14 cellular contexts compared by ENCODE assay signal in the genomic region with DNA sequence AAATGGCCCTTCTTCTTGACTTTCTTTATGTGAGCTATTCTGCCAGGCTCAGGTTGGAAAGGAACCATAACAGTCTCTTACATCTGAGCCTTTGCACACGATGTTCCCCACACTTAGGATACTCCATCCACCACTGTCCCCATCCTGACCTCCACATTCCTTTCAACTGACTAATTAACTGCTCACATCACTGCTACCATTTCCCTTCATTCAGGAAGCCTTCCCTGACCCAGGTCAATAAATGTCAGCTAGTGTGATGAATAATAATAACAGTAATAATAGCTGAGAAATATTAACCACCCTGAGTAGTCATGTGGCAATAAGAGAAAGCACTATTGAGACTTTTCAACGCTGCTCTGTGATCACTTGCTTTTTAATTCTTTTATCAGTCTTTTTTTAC.
DNase-seq lines count a peak whose midpoint lies in the region; ATAC-seq and TF ChIP-seq lines count a peak whose summit lies in the region.
"Had no signal": no experiment of that assay in that cellular context is flagged by ENCODE, and none has a peak within 500 bp of the region (broad histone marks: within the 10 kb centered on the region; RNA-seq: fewer than 3 reads in every experiment).

No MANE protein-coding gene starts in this region.

- H3K27me3 ChIP-seq in left ventricle myocardium inferior (ENCODE audit: low read depth), result no peaks in the 10 kb centered on the region
- H3K27me3 ChIP-seq in right cardiac atrium (ENCODE audit: control insufficient read depth, insufficient read depth), result no peaks in the 10 kb centered on the region
- H3K27me3 ChIP-seq in upper lobe of right lung, result no peaks in the 10 kb centered on the region
- H3K27me3 ChIP-seq: sigmoid colon, transverse colon had no signal

- TF ChIP-seq CTCF in left ventricle myocardium inferior (IDR thresholded peaks at IDR 0.05; ENCODE audit: borderline replicate concordance), result no peak
- no peak for TF ChIP-seq CTCF in upper lobe of right lung (IDR thresholded peaks at IDR 0.05)
- no peak for TF ChIP-seq CTCF in GM13977 (IDR thresholded peaks at IDR 0.05; ENCODE audit: extremely low read depth, insufficient read depth, missing control alignments)

- intact Hi-C loops in left ventricle myocardium inferior (cut with micrococcal nuclease) (no loop called here), Right ventricle myocardium inferior (cut with DNase I) (no loop called here), right cardiac atrium (cut with DNase I) (no loop called here), upper lobe of right lung (cut with DNase I) (no loop called here)

- peaks cover 17% of the 10 kb centered on the region for H3K9me3 ChIP-seq in left ventricle myocardium inferior (replicated peaks)
- no peaks in the 10 kb centered on the region for H3K9me3 ChIP-seq in right cardiac atrium (ENCODE audit: control insufficient read depth, low read length)
- no peaks in the 10 kb centered on the region for H3K9me3 ChIP-seq in upper lobe of right lung
- H3K9me3 ChIP-seq: sigmoid colon, transverse colon had no signal

- no peak overlapping the region for H3K4me3 ChIP-seq in left ventricle myocardium inferior
- H3K4me3 ChIP-seq in right cardiac atrium (ENCODE audit: low read length), result no peak overlapping the region
- no peak overlapping the region for H3K4me3 ChIP-seq in upper lobe of right lung
- H3K4me3 ChIP-seq: sigmoid colon, transverse colon had no signal

- in situ Hi-C loops in GM13977 (cut with MboI; ENCODE audit: low pct_unique_long_range_greater_than_20kb, low sequenced_read_pairs, unreplicated experiment), result no loop called here

- no peak for ATAC-seq in Right ventricle myocardium inferior
- peak; percentile 43 to 91 for ATAC-seq in right cardiac atrium
- ATAC-seq in upper lobe of right lung, result peak; percentile 38
- ATAC-seq in GM18520 (IDR thresholded peaks at IDR 0.05; ENCODE audit: unreplicated experiment), result no peak
- ATAC-seq: natural killer cell had no signal

- H3K27ac ChIP-seq in left ventricle myocardium inferior (replicated peaks) (peak overlapping the region; percentile 68), right cardiac atrium (ENCODE audit: low read length) (no peak overlapping the region), upper lobe of right lung (no peak overlapping the region)
- H3K27ac ChIP-seq: sigmoid colon, transverse colon had no signal

- H3K36me3 ChIP-seq in left ventricle myocardium inferior (no peaks in the 10 kb centered on the region), upper lobe of right lung (no peaks in the 10 kb centered on the region)
- H3K36me3 ChIP-seq: sigmoid colon, transverse colon had no signal

- 39% methylated on average over 2 of the region's 2 CpGs for WGBS in right cardiac atrium

- no peaks in the 10 kb centered on the region for H3K4me1 ChIP-seq in left ventricle myocardium inferior
- no peaks in the 10 kb centered on the region for H3K4me1 ChIP-seq in right cardiac atrium (ENCODE audit: control insufficient read depth, insufficient read depth, low read length)
- no peaks in the 10 kb centered on the region for H3K4me1 ChIP-seq in upper lobe of right lung
- H3K4me1 ChIP-seq: transverse colon had no signal

- DNase-seq in left ventricle myocardium inferior (no peak), Right ventricle myocardium inferior (ENCODE audit: missing footprints) (no peak), astrocyte of the hippocampus (ENCODE audit: low read depth, low spot score) (peak; percentile 61), right cardiac atrium (no peak), upper lobe of right lung (no peak), GM13977 (ENCODE audit: low spot score) (no peak), NCI-H526 treated with DMSO at 0.1 percent for 48 hours (lab: John Stamatoyannopoulos, UW) (no peak)
- DNase-seq: activated naive CD4-positive, alpha-beta T cell treated with anti-CD3 and anti-CD28 coated beads, Interleukin-2, amount 10 ng/mL, durations not matched to agents 7 days and 5 days; DMS79 treated with DMSO at 0.1 percent for 48 hours; natural killer cell; NCI-H187; sigmoid colon; transverse colon had no signal

Comparison
In these comparisons a context has a peak if more than half of its experiments do, and no peak if none do; other contexts are left out.
1. ATAC-seq: peak in right cardiac atrium (2 of 2) and upper lobe of right lung (single experiment); none in Right ventricle myocardium inferior (single experiment) and GM18520 (single experiment).